22 cellular contexts compared by ENCODE assay signal in the genomic region with DNA sequence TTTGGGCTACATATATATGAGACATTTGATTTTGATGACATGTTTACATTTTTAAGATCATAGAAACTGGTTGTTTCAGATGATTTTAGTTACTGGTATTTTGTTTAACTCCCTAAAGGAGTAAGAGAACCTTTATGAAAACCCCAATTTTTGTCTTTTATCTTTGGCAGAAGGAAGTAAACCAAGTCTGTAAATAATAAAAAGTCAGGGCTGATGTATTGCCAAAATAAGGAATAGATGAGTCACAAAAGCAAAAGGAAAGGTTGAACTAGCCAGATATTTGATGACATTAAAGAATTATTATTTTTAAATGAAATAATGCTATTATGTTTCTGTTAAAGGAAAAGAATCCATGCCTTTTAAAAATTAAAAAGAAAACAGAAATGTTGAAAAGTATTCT.
"Had no signal": no experiment of that assay in that cellular context is flagged by ENCODE, and none has a peak within 500 bp of the region (broad histone marks: within the 10 kb centered on the region; RNA-seq: fewer than 3 reads in every experiment).

No MANE protein-coding gene starts in this region.

- H3K9me3 ChIP-seq: esophagus squamous epithelium, gastrocnemius medialis, mucosa of descending colon, ovary, suprapubic skin, thyroid gland, uterus had no signal

- H3K27ac ChIP-seq: esophagus squamous epithelium, gastrocnemius medialis, neural progenitor cell, ovary, suprapubic skin, thyroid gland, uterus had no signal

- H3K4me1 ChIP-seq: neural progenitor cell, suprapubic skin, thyroid gland, uterus had no signal

- H3K4me3 ChIP-seq: esophagus squamous epithelium, gastrocnemius medialis, mucosa of descending colon, neural progenitor cell, ovary, smooth muscle cell, suprapubic skin, thyroid gland, uterus had no signal

- ATAC-seq: gastrocnemius medialis; left lobe of liver; mucosa of descending colon; natural killer cell; right cardiac atrium; stimulated activated effector memory CD8-positive, alpha-beta T cell treated with anti-CD3 and anti-CD28 coated beads, Interleukin-12 subunit alpha, Interleukin-12 subunit beta, amount 100 ng/mL, for 72 hours; stimulated activated naive CD8-positive, alpha-beta T cell treated with anti-CD3 and anti-CD28 coated beads, Interleukin-15, Interleukin-2, amounts not matched to agents 100 U/mL and 50 U/mL, for 24 hours had no signal

- H3K36me3 ChIP-seq: esophagus squamous epithelium, gastrocnemius medialis, neural progenitor cell, ovary, suprapubic skin, thyroid gland, uterus had no signal

- H3K36me3 Mint-ChIP-seq: natural killer cell; neural progenitor cell; stimulated activated effector memory CD8-positive, alpha-beta T cell treated with anti-CD3 and anti-CD28 coated beads, Interleukin-12 subunit alpha, Interleukin-12 subunit beta, amount 100 ng/mL, for 72 hours; type B pancreatic cell had no signal

- H3K27me3 ChIP-seq: esophagus squamous epithelium, gastrocnemius medialis, neural progenitor cell, ovary, suprapubic skin, thyroid gland, uterus had no signal

- H3K4me1 Mint-ChIP-seq: natural killer cell; stimulated activated effector memory CD8-positive, alpha-beta T cell treated with anti-CD3 and anti-CD28 coated beads, Interleukin-12 subunit alpha, Interleukin-12 subunit beta, amount 100 ng/mL, for 72 hours had no signal

- H3K27ac Mint-ChIP-seq: natural killer cell; neural progenitor cell; progenitor cell of endocrine pancreas; stimulated activated effector memory CD8-positive, alpha-beta T cell treated with anti-CD3 and anti-CD28 coated beads, Interleukin-12 subunit alpha, Interleukin-12 subunit beta, amount 100 ng/mL, for 72 hours had no signal

- H3K27me3 Mint-ChIP-seq: progenitor cell of endocrine pancreas, type B pancreatic cell had no signal

- H3K4me3 Mint-ChIP-seq: natural killer cell; neural progenitor cell; stimulated activated effector memory CD8-positive, alpha-beta T cell treated with anti-CD3 and anti-CD28 coated beads, Interleukin-12 subunit alpha, Interleukin-12 subunit beta, amount 100 ng/mL, for 72 hours; type B pancreatic cell had no signal

- DNase-seq: effector memory CD4-positive, alpha-beta T cell; esophagus squamous epithelium; gastrocnemius medialis; islet precursor cell; mammary epithelial cell; mucosa of descending colon; natural killer cell; nucleus accumbens; ovary; right cardiac atrium; stimulated activated CD4-positive, alpha-beta T cell treated with anti-CD3 and anti-CD28 coated beads, Interleukin-4, amount 100 ng/mL, for 1 hour; stimulated activated CD8-positive, alpha-beta memory T cell treated with anti-CD3 and anti-CD28 coated beads, Interleukin-4, amount 100 ng/mL, for 48 hours; stimulated activated naive CD8-positive, alpha-beta T cell treated with anti-CD3 and anti-CD28 coated beads, Interleukin-15, Interleukin-2, amounts not matched to agents 100 U/mL and 50 U/mL, for 24 hours; thyroid gland; uterus had no signal
